In genomic region chr2:46323671-46324207, GRCh38 we compare ENCODE assay signal across 19 cellular contexts. TPM values are rescaled to one million over a fixed set of nuclear protein-coding genes. Genes with fewer than 3 reads are reported as not detected.
A peak's percentile ranks its signal among the peaks of the same experiment; 100 is the strongest.
DNase-seq lines count a peak whose midpoint lies in the region; ATAC-seq, FAIRE-seq and TF ChIP-seq lines count a peak whose summit lies in the region.
"Had no signal": no experiment of that assay in that cellular context is flagged by ENCODE, and none has a peak within 500 bp of the region (broad histone marks: within the 10 kb centered on the region; RNA-seq: fewer than 3 reads in every experiment).

No MANE protein-coding gene starts in this region.

- H3K4me3 ChIP-seq in left ventricle myocardium inferior (no peak overlapping the region), PC-9 (no peak overlapping the region), keratinocyte (ENCODE audit: control insufficient read depth in 2 of 3, extremely low read depth in 1 of 3, insufficient read depth in 2 of 3, low read depth in 1 of 3, low read length in 3 of 3) (peak overlapping the region in 1 of 3 experiments; percentile 4), upper lobe of right lung (no peak overlapping the region), SJCRH30 (no peak overlapping the region)
- H3K4me3 ChIP-seq: K562, SJSA1 had no signal

- dilution Hi-C loops in keratinocyte (cut with MboI; ENCODE audit: extremely low pct_ligation_motif_present, low sequenced_read_pairs), result no loop called here

- H2AFZ ChIP-seq in PC-9 (no peak overlapping the region), keratinocyte (ENCODE audit: control insufficient read depth, low read length) (no peak overlapping the region)

- H3K36me3 ChIP-seq in left ventricle myocardium inferior (no peaks in the 10 kb centered on the region), PC-9 (ENCODE audit: low read depth) (0 out of 2 replicates have a peak, but pooled peaks cover under 1% of the 10 kb centered on the region), keratinocyte (ENCODE audit: control insufficient read depth in 2 of 2, extremely low read depth in 1 of 2, insufficient read depth in 2 of 2, low read length in 2 of 2) (no peaks in the 10 kb centered on the region), upper lobe of right lung (no peaks in the 10 kb centered on the region), SJCRH30 (no peaks in the 10 kb centered on the region)
- H3K36me3 ChIP-seq: SJSA1 had no signal

- peak overlapping the region; percentile 17 for H3K27ac ChIP-seq in left ventricle myocardium inferior (replicated peaks)
- peak overlapping the region; percentile 0; the same call in 1 of the 2 replicates for H3K27ac ChIP-seq in PC-9
- H3K27ac ChIP-seq in keratinocyte (ENCODE audit: control insufficient read depth, insufficient read depth, low read length), result peak overlapping the region; percentile 92
- H3K27ac ChIP-seq in upper lobe of right lung, result peak overlapping the region; percentile 32
- no peak overlapping the region for H3K27ac ChIP-seq in SJCRH30
- H3K27ac ChIP-seq: SJSA1 had no signal

- H3K9me3 ChIP-seq in left ventricle myocardium inferior (replicated peaks) (no peaks in the 10 kb centered on the region), PC-9 (ENCODE audit: insufficient read depth, low read depth) (no peaks in the 10 kb centered on the region), keratinocyte (ENCODE audit: control insufficient read depth, low read depth, low read length) (no peaks in the 10 kb centered on the region), upper lobe of right lung (no peaks in the 10 kb centered on the region), SJCRH30 (replicated peaks) (no peaks in the 10 kb centered on the region)
- H3K9me3 ChIP-seq: SJSA1 had no signal

- CTCF ChIA-PET in PC-9 (lab: Charles Lee), result no interaction called here

- BruUV-seq in PC-9 (replicated peaks; lab: Mats Ljungman, UMichigan), result no TSS peak

- POLR2A ChIA-PET in PC-9 (lab: Charles Lee; ENCODE audit: unreplicated experiment), result no interaction called here

- H3K4me1 ChIP-seq in left ventricle myocardium inferior (peaks cover 100% of the 10 kb centered on the region), PC-9 (replicated peaks; ENCODE audit: insufficient read depth) (peaks cover 63% of the 10 kb centered on the region), keratinocyte (ENCODE audit: control insufficient read depth, extremely low read depth, insufficient read depth, low read length) (peaks cover 78% of the 10 kb centered on the region), upper lobe of right lung (peaks cover 96% of the 10 kb centered on the region), SJCRH30 (no peaks in the 10 kb centered on the region)

- intact Hi-C loops in left ventricle myocardium inferior (cut with micrococcal nuclease) (no loop called here), left cardiac atrium (cut with DNase I) (no loop called here), PC-9 (cut with micrococcal nuclease; ENCODE audit: unreplicated experiment) (no loop called here), upper lobe of right lung (cut with DNase I) (no loop called here)

- peaks cover 27% of the 10 kb centered on the region for H4K20me1 ChIP-seq in PC-9 (ENCODE audit: insufficient read depth)
- no peaks in the 10 kb centered on the region for H4K20me1 ChIP-seq in keratinocyte (ENCODE audit: control insufficient read depth, extremely low read depth, insufficient read depth, low read length)

- H3K4me2 ChIP-seq in PC-9 (no peak overlapping the region), keratinocyte (ENCODE audit: control insufficient read depth, extremely low read depth, insufficient read depth, low read depth, low read length) (peak overlapping the region; percentile 46)

- no peaks in the 10 kb centered on the region for H3K9me2 ChIP-seq in PC-9 (ENCODE audit: insufficient read depth)

- no peaks in the 10 kb centered on the region for H3K9me1 ChIP-seq in keratinocyte (ENCODE audit: control insufficient read depth, extremely low read depth, insufficient read depth, low read length)

- DNase-seq in left ventricle myocardium inferior (no peak), left cardiac atrium (no peak), PC-9 (no peak), keratinocyte (ENCODE audit: low read depth, low spot score) (no peak), upper lobe of right lung (no peak), DMS114 treated with DMSO at 0.1 percent for 48 hours (lab: John Stamatoyannopoulos, UW; ENCODE audit: unreplicated experiment) (no peak), Kasumi-1 (lab: John Stamatoyannopoulos, UW) (no peak), SJCRH30 (no peak)
- DNase-seq: Calu3; CD8-positive, alpha-beta T cell; DMS79 treated with DMSO at 0.1 percent for 48 hours; NCI-H1417; NCI-H187 treated with DMSO at 0.1 percent for 48 hours; NCI-H345; NCI-H524 treated with DMSO at 0.1 percent for 48 hours; PC-3 had no signal

- ATAC-seq in left cardiac atrium, result no peak
- ATAC-seq in upper lobe of right lung, result no peak
- ATAC-seq: CD8-positive, alpha-beta T cell; HCT116; K562; PC-3 had no signal

- no peaks in the 10 kb centered on the region for H3K27me3 ChIP-seq in left ventricle myocardium inferior (ENCODE audit: low read depth)
- no peaks in the 10 kb centered on the region for H3K27me3 ChIP-seq in PC-9 (ENCODE audit: insufficient read depth, low read depth)
- no peaks in the 10 kb centered on the region for H3K27me3 ChIP-seq in keratinocyte (ENCODE audit: control insufficient read depth, extremely low read depth, insufficient read depth, low read length)
- no peaks in the 10 kb centered on the region for H3K27me3 ChIP-seq in upper lobe of right lung
- H3K27me3 ChIP-seq in SJCRH30, result no peaks in the 10 kb centered on the region
- H3K27me3 ChIP-seq: SJSA1 had no signal

- peaks cover 41% of the 10 kb centered on the region for H3F3A ChIP-seq in PC-9 (ENCODE audit: insufficient read depth, low read depth)

- peak; percentile 55 for FAIRE-seq in keratinocyte (lab: Jason Lieb, UNC)
- FAIRE-seq: K562 had no signal

- peak overlapping the region; percentile 36 for H3K9ac ChIP-seq in keratinocyte (ENCODE audit: control insufficient read depth, extremely low read depth, insufficient read depth, low read length)

- peaks cover 100% of the 10 kb centered on the region for H3K79me2 ChIP-seq in PC-9 (ENCODE audit: low read depth)
- H3K79me2 ChIP-seq in keratinocyte (ENCODE audit: control insufficient read depth, insufficient read depth, low read length), result peaks cover 73% of the 10 kb centered on the region

- TF ChIP-seq CTCF in left ventricle myocardium inferior (IDR thresholded peaks at IDR 0.05; ENCODE audit: borderline replicate concordance), result no peak
- no peak for TF ChIP-seq CTCF in PC-9 (conservative IDR thresholded peaks at IDR 0.05)
- TF ChIP-seq CTCF in keratinocyte (optimal IDR thresholded peaks at IDR 0.05 in 1 of 3, IDR thresholded peaks at IDR 0.05 in 1 of 3, conservative IDR thresholded peaks at IDR 0.05 in 1 of 3; ENCODE audit: extremely low read depth in 1 of 3, insufficient read depth in 2 of 3, low read length in 3 of 3), result no peak
- no peak for TF ChIP-seq CTCF in upper lobe of right lung (IDR thresholded peaks at IDR 0.05)

RNA-seq across cellular contexts. Expression of gene EPAS1, which starts 26.5 kb away (rescaled TPM):
- 205 TPM for total RNA-seq in left ventricle myocardium inferior
- 100 to 1,000 TPM; 262 to 377 TPM for total RNA-seq in left cardiac atrium
- total RNA-seq in PC-9 (2021), result 127 and 163 TPM in 2 replicates
- polyA plus RNA-seq in keratinocyte, result 91.0 to 153 TPM (median 96.7 TPM) in 3 replicates
- 38.1 TPM for polyA plus RNA-seq in keratinocyte (2011; ENCODE audit: low read depth)
- 102 and 135 TPM in 2 replicates for polyA plus RNA-seq in keratinocyte (2011; cell fraction: cytosol; rRNA removed)
- 154 and 178 TPM in 2 replicates for polyA plus RNA-seq in keratinocyte (2011; cell fraction: nucleus; rRNA removed)
- polyA plus RNA-seq in keratinocyte (2012; ENCODE audit: low replicate concordance), result 76.1 and 76.9 TPM in 2 replicates
- 99.9 to 166 TPM (median 147 TPM) in 3 replicates for polyA minus RNA-seq in keratinocyte
- 168 TPM for polyA minus RNA-seq in keratinocyte (2011; cell fraction: cytosol; rRNA and poly(A)+ RNA removed)
- polyA minus RNA-seq in keratinocyte (2011; cell fraction: nucleus; rRNA and poly(A)+ RNA removed), result 123 and 210 TPM in 2 replicates
- total RNA-seq in upper lobe of right lung, result 1,593 TPM
- 16.5 and 17.3 TPM in 2 replicates for total RNA-seq in SJCRH30 (2014; rRNA removed; shearing (Covaris generic))
